19 cellular contexts compared by ENCODE assay signal in the genomic region with DNA sequence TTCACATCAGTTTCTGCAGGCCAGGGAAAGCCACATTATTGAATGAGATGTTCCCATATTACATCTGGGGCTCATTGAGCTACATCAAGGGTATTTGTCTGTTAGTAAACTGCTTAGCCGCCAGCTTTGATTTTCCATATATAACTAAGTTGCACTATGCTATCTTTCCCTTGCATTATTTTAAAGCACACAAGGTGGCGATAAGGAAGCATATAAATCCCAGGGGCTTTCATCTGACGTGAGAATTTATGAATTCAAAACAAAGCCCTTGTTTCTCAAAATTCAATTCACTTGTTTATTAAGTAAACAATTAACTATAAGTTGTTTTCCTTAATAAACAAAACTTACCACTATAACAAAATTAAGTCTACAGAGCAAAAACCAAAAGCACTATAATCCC.
A peak's percentile ranks its signal among the peaks of the same experiment; 100 is the strongest.
DNase-seq lines count a peak whose midpoint lies in the region; ATAC-seq, FAIRE-seq and TF ChIP-seq lines count a peak whose summit lies in the region.
"Had no signal": no experiment of that assay in that cellular context is flagged by ENCODE, and none has a peak within 500 bp of the region (broad histone marks: within the 10 kb centered on the region; RNA-seq: fewer than 3 reads in every experiment).

No MANE protein-coding gene starts in this region.

- H2BK20ac ChIP-seq in H9 (ENCODE audit: low read depth, low read length, poor library complexity, severe bottlenecking) = no peak overlapping the region

- peaks cover 0 to 2% of the 10 kb centered on the region in 2 experiments; a peak in 1 of 4 replicates for H3K4me1 Mint-ChIP-seq in H9
- no peaks in the 10 kb centered on the region for H3K4me1 Mint-ChIP-seq in activated T-helper 1 cell treated with anti-CD3 and anti-CD28 coated beads, Interleukin-12 subunit alpha, Interleukin-12 subunit beta, Interleukin-2, Interleukin-4 antibody, amounts not matched to agents 30 ng/mL and 10 ng/mL and 1 ng/mL, durations not matched to agents 14 hours and 24 hours and 36 hours (ENCODE audit: low read depth)
- H3K4me1 Mint-ChIP-seq: stimulated activated naive B cell treated with anti-CD40 and anti-IgM and Interleukin-4, amounts not matched to agents 10 μg/mL and 1 μg/mL and 100 μg/mL, for 72 hours had no signal

- no peak overlapping the region for H4K5ac ChIP-seq in H9 (ENCODE audit: insufficient read length, low read depth, low read length)

- ATAC-seq in HG02571 (IDR thresholded peaks at IDR 0.05; ENCODE audit: unreplicated experiment) = no peak
- no peak for ATAC-seq in GM21423 (IDR thresholded peaks at IDR 0.05; ENCODE audit: unreplicated experiment)
- ATAC-seq: activated T-cell treated with anti-CD3 and anti-CD28 coated beads, Interleukin-2, amount 50 U/mL, for 4 hours; effector memory CD8-positive, alpha-beta T cell; heart right ventricle; stimulated activated naive B cell treated with anti-CD40 and anti-IgM and Interleukin-4, amounts not matched to agents 10 μg/mL and 1 μg/mL and 100 μg/mL, for 72 hours had no signal

- H3K79me1 ChIP-seq in H9 (ENCODE audit: insufficient read depth, low read depth, low read length, poor library complexity, severe bottlenecking) = no peaks in the 10 kb centered on the region

- H3K4ac ChIP-seq in H9 (ENCODE audit: low read depth, low read length) = no peak overlapping the region

- H3K9ac ChIP-seq in H9 (ENCODE audit: extremely low read depth, insufficient read length, low read length) = no peak overlapping the region
- H3K9ac ChIP-seq: BLaER1 treated with 17β-estradiol and CSF1 and Interleukin-3, amounts not matched to agents 10 nM and 100 nM had no signal

- no peaks in the 10 kb centered on the region for H4K20me1 ChIP-seq in H9 (ENCODE audit: control insufficient read depth, insufficient read depth, insufficient read length)
- H4K20me1 ChIP-seq: BLaER1 treated with 17β-estradiol and CSF1 and Interleukin-3, amounts not matched to agents 10 nM and 100 nM had no signal

- peaks cover 0 to 5% (median 0%) of the 10 kb centered on the region in 3 experiments; a peak in 2 of 7 replicates for H3K36me3 Mint-ChIP-seq in H9 (ENCODE audit: insufficient read depth in 1 of 3, low read depth in 3 of 3)
- H3K36me3 Mint-ChIP-seq in activated T-helper 1 cell treated with anti-CD3 and anti-CD28 coated beads, Interleukin-12 subunit alpha, Interleukin-12 subunit beta, Interleukin-2, Interleukin-4 antibody, amounts not matched to agents 30 ng/mL and 10 ng/mL and 1 ng/mL, durations not matched to agents 14 hours and 24 hours and 36 hours (ENCODE audit: low read depth) = no peaks in the 10 kb centered on the region
- H3K36me3 Mint-ChIP-seq: stimulated activated naive B cell treated with anti-CD40 and anti-IgM and Interleukin-4, amounts not matched to agents 10 μg/mL and 1 μg/mL and 100 μg/mL, for 72 hours had no signal

- H3K18ac ChIP-seq in H9 (ENCODE audit: insufficient read length, low read depth, low read length) = no peak overlapping the region

- H3K4me1 ChIP-seq in H9 (ENCODE audit: insufficient read depth, low read length) = no peaks in the 10 kb centered on the region
- H3K4me1 ChIP-seq: ascending aorta; BLaER1 treated with 17β-estradiol and CSF1 and Interleukin-3, amounts not matched to agents 10 nM and 100 nM; heart right ventricle; prostate gland had no signal

- no peak overlapping the region for H2BK5ac ChIP-seq in H9 (ENCODE audit: insufficient read length, low read length)

- H3K4me2 ChIP-seq in H9 (ENCODE audit: insufficient read depth, insufficient read length, low read length) = no peak overlapping the region
- H3K4me2 ChIP-seq: BLaER1 treated with 17β-estradiol and CSF1 and Interleukin-3, amounts not matched to agents 10 nM and 100 nM had no signal

- H2AFZ ChIP-seq in H9 (ENCODE audit: low read length) = no peak overlapping the region

- WGBS in H9 (ENCODE audit: extremely low coverage, insufficient read length, low lambda C conversion rate) = no CpG with 5 or more reads among the region's 3 CpGs

- no peak overlapping the region for H3K56ac ChIP-seq in H9 (ENCODE audit: insufficient read length, low read depth, low read length)

- H3K79me2 ChIP-seq in H9 (ENCODE audit: insufficient read depth, low read length) = no peaks in the 10 kb centered on the region

- H3K14ac ChIP-seq in H9 (ENCODE audit: insufficient read depth, low read length) = no peak overlapping the region

- H2AK5ac ChIP-seq in H9 (ENCODE audit: insufficient read length, low read length) = no peak overlapping the region

- no peak overlapping the region for H2BK15ac ChIP-seq in H9 (ENCODE audit: low read depth, low read length)

- no peak overlapping the region for H3K4me3 Mint-ChIP-seq in H9
- no peak overlapping the region for H3K4me3 Mint-ChIP-seq in activated T-helper 1 cell treated with anti-CD3 and anti-CD28 coated beads, Interleukin-12 subunit alpha, Interleukin-12 subunit beta, Interleukin-2, Interleukin-4 antibody, amounts not matched to agents 30 ng/mL and 10 ng/mL and 1 ng/mL, durations not matched to agents 14 hours and 24 hours and 36 hours
- H3K4me3 Mint-ChIP-seq: activated T-cell treated with anti-CD3 and anti-CD28 coated beads, Interleukin-2, amount 50 U/mL, for 4 hours; effector memory CD8-positive, alpha-beta T cell; stimulated activated naive B cell treated with anti-CD40 and anti-IgM and Interleukin-4, amounts not matched to agents 10 μg/mL and 1 μg/mL and 100 μg/mL, for 72 hours had no signal

- no peak overlapping the region for H2BK120ac ChIP-seq in H9 (ENCODE audit: low read depth, low read length, poor library complexity, severe bottlenecking)

- no peak overlapping the region for H4K8ac ChIP-seq in H9 (replicated peaks; ENCODE audit: insufficient read length, low read depth, low read length)

- no peaks in the 10 kb centered on the region for H3K9me3 ChIP-seq in H9 (ENCODE audit: control insufficient read depth, low read depth, low read length)
- H3K9me3 ChIP-seq: ascending aorta; BLaER1 treated with 17β-estradiol and CSF1 and Interleukin-3, amounts not matched to agents 10 nM and 100 nM; heart right ventricle; prostate gland had no signal

- no peak overlapping the region for H3K27ac Mint-ChIP-seq in H9
- H3K27ac Mint-ChIP-seq in activated T-helper 1 cell treated with anti-CD3 and anti-CD28 coated beads, Interleukin-12 subunit alpha, Interleukin-12 subunit beta, Interleukin-2, Interleukin-4 antibody, amounts not matched to agents 30 ng/mL and 10 ng/mL and 1 ng/mL, durations not matched to agents 14 hours and 24 hours and 36 hours = no peak overlapping the region
- H3K27ac Mint-ChIP-seq: effector memory CD8-positive, alpha-beta T cell; stimulated activated naive B cell treated with anti-CD40 and anti-IgM and Interleukin-4, amounts not matched to agents 10 μg/mL and 1 μg/mL and 100 μg/mL, for 72 hours had no signal

- H3K27ac ChIP-seq in H9 (ENCODE audit: insufficient read length, low read depth, low read length) = no peak overlapping the region
- H3K27ac ChIP-seq: ascending aorta; BLaER1 treated with 17β-estradiol and CSF1 and Interleukin-3, amounts not matched to agents 10 nM and 100 nM; heart right ventricle; prostate gland; SK-N-MC had no signal

- no peak overlapping the region for H2BK12ac ChIP-seq in H9 (ENCODE audit: insufficient read length, low read depth, low read length)

- H3K27me3 Mint-ChIP-seq in H9 (ENCODE audit: low read depth) = no peaks in the 10 kb centered on the region
- H3K27me3 Mint-ChIP-seq in activated T-helper 1 cell treated with anti-CD3 and anti-CD28 coated beads, Interleukin-12 subunit alpha, Interleukin-12 subunit beta, Interleukin-2, Interleukin-4 antibody, amounts not matched to agents 30 ng/mL and 10 ng/mL and 1 ng/mL, durations not matched to agents 14 hours and 24 hours and 36 hours (ENCODE audit: insufficient read depth) = no peaks in the 10 kb centered on the region

- FAIRE-seq in A204.1 (lab: Jason Lieb, UNC) = peak; percentile 72

- no peak overlapping the region for H3K4me3 ChIP-seq in choroid plexus epithelial cell (ENCODE audit: low read depth, low read length)
- H3K4me3 ChIP-seq: ascending aorta; BLaER1 treated with 17β-estradiol and CSF1 and Interleukin-3, amounts not matched to agents 10 nM and 100 nM; heart right ventricle; prostate gland; SK-N-MC had no signal

- no peak overlapping the region for H3T11ph ChIP-seq in H9 (ENCODE audit: low read length)

- H3K23me2 ChIP-seq in H9 (ENCODE audit: insufficient read length, low read depth, low read length, poor library complexity, severe bottlenecking) = no peaks in the 10 kb centered on the region

- H3K23ac ChIP-seq in H9 (ENCODE audit: insufficient read length, low read depth, low read length) = no peak overlapping the region

- peak; percentile 49 for TF ChIP-seq CTCF in H9 (conservative IDR thresholded peaks at IDR 0.05)
- TF ChIP-seq CTCF in choroid plexus epithelial cell (conservative IDR thresholded peaks at IDR 0.05; ENCODE audit: low read depth, low read length) = peak; percentile 31

- DNase-seq in H9 = no peak
- DNase-seq in NCI-H2171 (lab: John Stamatoyannopoulos, UW) = peak; percentile 22
- peak; percentile 39 for DNase-seq in choroid plexus epithelial cell (ENCODE audit: low read depth)
- no peak for DNase-seq in epidermal melanocyte (ENCODE audit: insufficient read length, low spot score)
- no peak for DNase-seq in activated T-helper 1 cell treated with anti-CD3 and anti-CD28 coated beads, Interleukin-12 subunit alpha, Interleukin-12 subunit beta, Interleukin-2, Interleukin-4 antibody, amounts not matched to agents 30 ng/mL and 10 ng/mL and 1 ng/mL, durations not matched to agents 14 hours and 24 hours and 36 hours (ENCODE audit: low spot score)
- DNase-seq: activated CD4-positive, CD25-positive, alpha-beta regulatory T cell; activated T-cell treated with anti-CD3 and anti-CD28 coated beads, Interleukin-2, amount 50 U/mL, for 4 hours; effector memory CD8-positive, alpha-beta T cell; heart right ventricle; NCI-H1930; stimulated activated CD4-positive, alpha-beta T cell treated with anti-CD3 and anti-CD28 coated beads, Interleukin-2, amount 100 ng/mL, for 24 hours; stimulated activated naive B cell treated with anti-CD40 and anti-IgM and Interleukin-4, amounts not matched to agents 10 μg/mL and 1 μg/mL and 100 μg/mL, for 72 hours had no signal

- no peak overlapping the region for H4K91ac ChIP-seq in H9 (ENCODE audit: insufficient read length, low read depth, low read length)

- peaks cover 0 to 4% of the 10 kb centered on the region in 2 experiments; a peak in 1 of 5 replicates for H3K9me3 Mint-ChIP-seq in H9
- H3K9me3 Mint-ChIP-seq in activated T-helper 1 cell treated with anti-CD3 and anti-CD28 coated beads, Interleukin-12 subunit alpha, Interleukin-12 subunit beta, Interleukin-2, Interleukin-4 antibody, amounts not matched to agents 30 ng/mL and 10 ng/mL and 1 ng/mL, durations not matched to agents 14 hours and 24 hours and 36 hours = no peaks in the 10 kb centered on the region
- H3K9me3 Mint-ChIP-seq: stimulated activated naive B cell treated with anti-CD40 and anti-IgM and Interleukin-4, amounts not matched to agents 10 μg/mL and 1 μg/mL and 100 μg/mL, for 72 hours had no signal

- H3K27me3 ChIP-seq in H9 (ENCODE audit: insufficient read depth, low read length) = no peaks in the 10 kb centered on the region
- H3K27me3 ChIP-seq: ascending aorta; BLaER1 treated with 17β-estradiol and CSF1 and Interleukin-3, amounts not matched to agents 10 nM and 100 nM; heart right ventricle had no signal

- intact Hi-C loops in activated T-helper 1 cell treated with anti-CD3 and anti-CD28 coated beads, Interleukin-12 subunit alpha, Interleukin-12 subunit beta, Interleukin-2, Interleukin-4 antibody, amounts not matched to agents 30 ng/mL and 10 ng/mL and 1 ng/mL, durations not matched to agents 14 hours and 24 hours and 36 hours (cut with micrococcal nuclease) = no loop called here

Comparison
In these comparisons a context has a peak if more than half of its experiments do, and no peak if none do; other contexts are left out.
1. DNase-seq: peak in NCI-H2171 (single experiment) and choroid plexus epithelial cell (single experiment); none in H9 (single experiment), epidermal melanocyte (single experiment) and activated T-helper 1 cell treated with anti-CD3 and anti-CD28 coated beads, Interleukin-12 subunit alpha, Interleukin-12 subunit beta, Interleukin-2, Interleukin-4 antibody, amounts not matched to agents 30 ng/mL and 10 ng/mL and 1 ng/mL, durations not matched to agents 14 hours and 24 hours and 36 hours (single experiment).